24 cellular contexts compared by ENCODE assay signal in the genomic region with DNA sequence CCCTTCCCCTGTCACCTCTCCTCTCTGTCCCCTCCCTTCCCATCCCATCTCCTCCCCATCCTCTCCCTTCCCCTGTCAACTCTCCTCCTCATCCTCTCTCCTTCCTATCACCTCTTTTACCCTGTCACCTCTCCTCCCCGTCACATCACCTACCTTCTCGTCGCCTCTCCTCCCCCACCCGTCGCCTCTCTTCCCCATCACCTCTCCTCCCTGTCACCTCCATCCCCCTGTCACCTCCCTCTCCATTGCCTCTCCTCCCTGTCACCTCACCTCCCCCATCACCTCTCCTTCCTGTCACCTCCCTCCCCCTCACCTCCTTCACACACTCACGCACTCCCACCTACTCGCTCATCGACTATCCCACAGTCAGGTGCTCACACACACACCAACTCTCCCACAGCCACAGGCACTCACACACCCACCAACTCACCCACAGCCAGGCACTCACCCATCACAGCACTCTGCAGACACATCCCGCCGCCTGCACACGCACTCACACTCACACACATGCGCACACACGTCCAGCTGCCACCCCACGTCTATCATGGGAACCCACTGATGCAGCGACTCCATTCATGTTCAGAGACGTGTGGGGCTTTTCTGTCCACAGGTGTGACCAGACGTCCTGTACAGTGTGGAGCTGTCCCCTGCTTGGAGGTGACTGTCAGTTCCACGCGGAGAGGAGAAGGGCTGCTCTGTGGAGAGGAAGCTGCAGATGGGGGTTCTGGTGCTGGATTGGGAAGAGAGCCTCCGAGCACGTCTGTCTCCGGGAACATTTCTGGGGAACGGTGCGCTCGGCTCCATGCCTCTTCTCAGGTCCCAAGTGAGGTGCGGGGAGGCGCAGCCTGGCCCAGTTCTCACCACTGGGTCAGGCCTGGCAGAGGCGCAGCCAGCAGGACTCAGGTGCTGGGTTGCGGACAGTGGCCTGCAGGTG.
"Had no signal": no experiment of that assay in that cellular context is flagged by ENCODE, and none has a peak within 500 bp of the region (broad histone marks: within the 10 kb centered on the region; RNA-seq: fewer than 3 reads in every experiment).

No MANE protein-coding gene starts in this region.

- H3K27me3 ChIP-seq: brain microvascular endothelial cell, cardiac muscle cell had no signal

- H3K36me3 ChIP-seq: brain microvascular endothelial cell, cardiac muscle cell had no signal

- H3K27ac ChIP-seq: brain microvascular endothelial cell, cardiac muscle cell, SK-N-MC, VCaP had no signal

- H3K4me3 Mint-ChIP-seq: activated CD4-positive, alpha-beta memory T cell treated with anti-CD3 and anti-CD28 coated beads, Interleukin-2, amount 10 ng/mL, durations not matched to agents 7 days and 5 days; activated CD4-positive, alpha-beta T cell treated with anti-CD3 and anti-CD28 coated beads for 36 hours; activated naive CD4-positive, alpha-beta T cell treated with anti-CD3 and anti-CD28 coated beads for 36 hours; activated naive CD8-positive, alpha-beta T cell; activated T-helper 17 cell treated with anti-CD3 and anti-CD28 coated beads, Interleukin-2, amount 50 U/mL, for 72 hours had no signal

- H3K36me3 Mint-ChIP-seq: activated naive CD8-positive, alpha-beta T cell had no signal

- ATAC-seq: activated CD4-positive, alpha-beta T cell treated with anti-CD3 and anti-CD28 coated beads for 36 hours; activated T-helper 17 cell treated with anti-CD3 and anti-CD28 coated beads, Interleukin-2, amount 50 U/mL, for 72 hours had no signal

- H3K27ac Mint-ChIP-seq: activated CD4-positive, alpha-beta memory T cell treated with anti-CD3 and anti-CD28 coated beads, Interleukin-2, amount 10 ng/mL, durations not matched to agents 7 days and 5 days; activated CD4-positive, alpha-beta T cell treated with anti-CD3 and anti-CD28 coated beads for 36 hours; activated naive CD4-positive, alpha-beta T cell treated with anti-CD3 and anti-CD28 coated beads for 36 hours; activated naive CD8-positive, alpha-beta T cell; activated T-helper 17 cell treated with anti-CD3 and anti-CD28 coated beads, Interleukin-2, amount 50 U/mL, for 72 hours had no signal

- H3K9me3 Mint-ChIP-seq: activated CD4-positive, alpha-beta memory T cell treated with anti-CD3 and anti-CD28 coated beads, Interleukin-2, amount 10 ng/mL, durations not matched to agents 7 days and 5 days; activated naive CD4-positive, alpha-beta T cell treated with anti-CD3 and anti-CD28 coated beads for 36 hours; activated T-helper 17 cell treated with anti-CD3 and anti-CD28 coated beads, Interleukin-2, amount 50 U/mL, for 72 hours had no signal

- H3K4me1 Mint-ChIP-seq: activated CD4-positive, alpha-beta memory T cell treated with anti-CD3 and anti-CD28 coated beads, Interleukin-2, amount 10 ng/mL, durations not matched to agents 7 days and 5 days; activated CD4-positive, alpha-beta T cell treated with anti-CD3 and anti-CD28 coated beads for 36 hours; activated T-helper 17 cell treated with anti-CD3 and anti-CD28 coated beads, Interleukin-2, amount 50 U/mL, for 72 hours had no signal

- H3K4me3 ChIP-seq: cardiac muscle cell, SK-N-MC had no signal

- DNase-seq: activated CD4-positive, alpha-beta memory T cell treated with anti-CD3 and anti-CD28 coated beads, Interleukin-2, amount 10 ng/mL, durations not matched to agents 7 days and 5 days; activated CD4-positive, alpha-beta T cell treated with anti-CD3 and anti-CD28 coated beads for 36 hours; activated CD4-positive, alpha-beta T cell treated with anti-CD3 and anti-CD28 coated beads, Interleukin-2, amount 50 U/mL, for 1 hour; activated gamma-delta T cell; activated naive CD4-positive, alpha-beta T cell treated with anti-CD3 and anti-CD28 coated beads for 36 hours; activated T-cell treated with anti-CD3 and anti-CD28 coated beads for 4 hours; activated T-cell treated with anti-CD3 and anti-CD28 coated beads, Interleukin-2, amount 50 U/mL, for 48 hours; amygdala; brain microvascular endothelial cell; KG1; NCI-H1048; NCI-H1417; NCI-H1930; NCI-H2107; NCI-H345; NCI-H510A; NCI-H526 treated with DMSO at 0.1 percent for 48 hours; NCI-H82; T-helper 1 cell had no signal
